Comparison of ENCODE assay signal across 20 cellular contexts in genomic region chr1:22687191-22687590, GRCh38.
"Had no signal": no experiment of that assay in that cellular context is flagged by ENCODE, and none has a peak within 500 bp of the region (broad histone marks: within the 10 kb centered on the region; RNA-seq: fewer than 3 reads in every experiment).

No MANE protein-coding gene starts in this region.

- H3K4me3 Mint-ChIP-seq: effector memory CD8-positive, alpha-beta T cell; immature natural killer cell; natural killer cell; neural crest cell; stimulated activated naive CD8-positive, alpha-beta T cell treated with anti-CD3 and anti-CD28 coated beads, Interleukin-15, amount 100 ng/mL, for 72 hours; type B pancreatic cell had no signal

- DNase-seq: cortex of kidney; effector memory CD8-positive, alpha-beta T cell; erythroblast; esophagus squamous epithelium; foreskin melanocyte; hypothalamus; immature natural killer cell; left ventricle myocardium superior; lower lobe of right lung; natural killer cell; stimulated activated CD4-positive, alpha-beta T cell treated with anti-CD3 and anti-CD28 coated beads, Interleukin-12 subunit alpha, Interleukin-12 subunit beta, amount 100 ng/mL, for 4 hours; stimulated activated CD4-positive, alpha-beta T cell treated with anti-CD3 and anti-CD28 coated beads, Interleukin-1b, Interleukin-23, amount 100 ng/mL, for 48 hours; stimulated activated CD4-positive, alpha-beta T cell treated with anti-CD3 and anti-CD28 coated beads, Interleukin-4, amount 100 ng/mL, for 1 hour; stimulated activated CD8-positive, alpha-beta memory T cell treated with anti-CD3 and anti-CD28 coated beads, Interleukin-4, amount 100 ng/mL, for 48 hours; stimulated activated naive CD4-positive, alpha-beta T cell; stimulated activated naive CD8-positive, alpha-beta T cell treated with anti-CD3 and anti-CD28 coated beads, Interleukin-15, amount 100 ng/mL, for 72 hours had no signal

- H3K4me1 Mint-ChIP-seq: immature natural killer cell; natural killer cell; stimulated activated naive CD8-positive, alpha-beta T cell treated with anti-CD3 and anti-CD28 coated beads, Interleukin-15, amount 100 ng/mL, for 72 hours had no signal

- H3K36me3 Mint-ChIP-seq: immature natural killer cell, natural killer cell, type B pancreatic cell had no signal

- ATAC-seq: effector memory CD8-positive, alpha-beta T cell; left ventricle myocardium superior; lower lobe of right lung; natural killer cell; sciatic nerve; stimulated activated naive CD8-positive, alpha-beta T cell treated with anti-CD3 and anti-CD28 coated beads, Interleukin-15, amount 100 ng/mL, for 72 hours had no signal

- H3K27ac Mint-ChIP-seq: effector memory CD8-positive, alpha-beta T cell; immature natural killer cell; natural killer cell; progenitor cell of endocrine pancreas; stimulated activated naive CD8-positive, alpha-beta T cell treated with anti-CD3 and anti-CD28 coated beads, Interleukin-15, amount 100 ng/mL, for 72 hours; type B pancreatic cell had no signal

- H3K9me3 Mint-ChIP-seq: effector memory CD8-positive, alpha-beta T cell; immature natural killer cell; natural killer cell; neural crest cell; stimulated activated naive CD8-positive, alpha-beta T cell treated with anti-CD3 and anti-CD28 coated beads, Interleukin-15, amount 100 ng/mL, for 72 hours; type B pancreatic cell had no signal
